14 cellular contexts compared by ENCODE assay signal in genomic region chr4:168839758-168840385, GRCh38.
DNase-seq lines count a peak whose midpoint lies in the region; ATAC-seq and TF ChIP-seq lines count a peak whose summit lies in the region.
"Had no signal": no experiment of that assay in that cellular context is flagged by ENCODE, and none has a peak within 500 bp of the region (broad histone marks: within the 10 kb centered on the region; RNA-seq: fewer than 3 reads in every experiment).

No MANE protein-coding gene starts in this region.

- no peak overlapping the region for H3K27ac Mint-ChIP-seq in natural killer cell treated with Interleukin-12 subunit alpha and Interleukin-12 subunit beta and Interleukin-15 and Interleukin-18, amount 100 ng/mL, for 72 hours
- no peak overlapping the region for H3K27ac Mint-ChIP-seq in natural killer cell
- H3K27ac Mint-ChIP-seq: activated T-helper 1 cell treated with anti-CD3 and anti-CD28 coated beads, Interleukin-12 subunit alpha, Interleukin-12 subunit beta, Interleukin-2, Interleukin-4 antibody, amounts not matched to agents 30 ng/mL and 10 ng/mL and 1 ng/mL, durations not matched to agents 14 hours and 24 hours and 36 hours had no signal

- H3K9me3 ChIP-seq in prostate gland: no peaks in the 10 kb centered on the region
- no peaks in the 10 kb centered on the region for H3K9me3 ChIP-seq in aorta (ENCODE audit: control insufficient read depth, low read length)
- H3K9me3 ChIP-seq: SJSA1 had no signal

- TF ChIP-seq CTCF in natural killer cell (IDR thresholded peaks at IDR 0.05) (no peak), prostate gland (IDR thresholded peaks at IDR 0.05) (no peak)

- intact Hi-C loops in natural killer cell (cut with micrococcal nuclease): loop anchor here (10.0 kb wide), 1 partner anchor 175 kb away; the partner anchor contains the start of gene CBR4
- intact Hi-C loops in left ventricle myocardium superior (cut with micrococcal nuclease): no loop called here
- intact Hi-C loops in prostate gland (cut with DNase I): loop anchor here (5.0 kb wide), 2 partner anchors 128 to 208 kb away; no protein-coding TSS in a partner anchor
- intact Hi-C loops in aorta (cut with DNase I): loop anchor here (5.0 to 10.0 kb wide), 2 partner anchors 42 to 255 kb away; no protein-coding TSS in a partner anchor

- H3K27me3 Mint-ChIP-seq in natural killer cell treated with Interleukin-12 subunit alpha and Interleukin-12 subunit beta and Interleukin-15 and Interleukin-18, amount 100 ng/mL, for 72 hours: peaks cover 35 to 36% of the 10 kb centered on the region in 2 donors
- peaks cover 23 to 61% of the 10 kb centered on the region in 2 donors for H3K27me3 Mint-ChIP-seq in natural killer cell (ENCODE audit: low read depth in 2 of 2)

- H3K4me3 ChIP-seq in prostate gland (no peak overlapping the region), aorta (ENCODE audit: low read length in 2 of 2) (no peak overlapping the region)
- H3K4me3 ChIP-seq: SJSA1 had no signal

- DNase-seq in natural killer cell treated with Interleukin-12 subunit alpha and Interleukin-12 subunit beta and Interleukin-15 and Interleukin-18, amount 100 ng/mL, for 72 hours (ENCODE audit: low spot score): no peak
- DNase-seq in natural killer cell: no peak
- DNase-seq in left ventricle myocardium superior: no peak
- DNase-seq in prostate gland (ENCODE audit: low spot score): no peak
- no peak for DNase-seq in aorta
- no peak for DNase-seq in NCI-H510A treated with DMSO at 0.1 percent for 48 hours (lab: John Stamatoyannopoulos, UW)
- no peak for DNase-seq in NCI-H524 (lab: John Stamatoyannopoulos, UW)
- DNase-seq: cerebellar nuclear complex, DMS53, NCI-H1105 treated with DMSO at 0.1 percent for 48 hours, NCI-H526 had no signal

- WGBS in prostate gland: 19% methylated on average over 3 of the region's 3 CpGs
- WGBS in aorta, 2 donors: 14 to 15% methylated on average over 3 of the region's 3 CpGs

- H3K36me3 Mint-ChIP-seq in natural killer cell treated with Interleukin-12 subunit alpha and Interleukin-12 subunit beta and Interleukin-15 and Interleukin-18, amount 100 ng/mL, for 72 hours: no peaks in the 10 kb centered on the region
- no peaks in the 10 kb centered on the region for H3K36me3 Mint-ChIP-seq in natural killer cell

- TF ChIP-seq POLR2A in prostate gland (IDR thresholded peaks at IDR 0.05): no peak

- H3K9me3 Mint-ChIP-seq in natural killer cell treated with Interleukin-12 subunit alpha and Interleukin-12 subunit beta and Interleukin-15 and Interleukin-18, amount 100 ng/mL, for 72 hours: no peaks in the 10 kb centered on the region
- no peaks in the 10 kb centered on the region for H3K9me3 Mint-ChIP-seq in natural killer cell
- H3K9me3 Mint-ChIP-seq: activated T-helper 1 cell treated with anti-CD3 and anti-CD28 coated beads, Interleukin-12 subunit alpha, Interleukin-12 subunit beta, Interleukin-2, Interleukin-4 antibody, amounts not matched to agents 30 ng/mL and 10 ng/mL and 1 ng/mL, durations not matched to agents 14 hours and 24 hours and 36 hours had no signal

- H3K4me1 Mint-ChIP-seq in natural killer cell treated with Interleukin-12 subunit alpha and Interleukin-12 subunit beta and Interleukin-15 and Interleukin-18, amount 100 ng/mL, for 72 hours (ENCODE audit: low read depth in 2 of 2): peaks cover 0 to 3% of the 10 kb centered on the region in 2 donors
- peaks cover 0 to 8% of the 10 kb centered on the region in 2 donors for H3K4me1 Mint-ChIP-seq in natural killer cell

- no peak for ATAC-seq in natural killer cell treated with Interleukin-12 subunit alpha and Interleukin-12 subunit beta and Interleukin-15 and Interleukin-18, amount 100 ng/mL, for 72 hours
- ATAC-seq in natural killer cell (no peak), left ventricle myocardium superior (peak; percentile 78), aorta (ENCODE audit: low FRiP score) (peak; percentile 48), HG03442 (IDR thresholded peaks at IDR 0.05; ENCODE audit: unreplicated experiment) (no peak)

- peak overlapping the region; percentile 13 for H3K4me3 Mint-ChIP-seq in natural killer cell treated with Interleukin-12 subunit alpha and Interleukin-12 subunit beta and Interleukin-15 and Interleukin-18, amount 100 ng/mL, for 72 hours
- H3K4me3 Mint-ChIP-seq in natural killer cell: no peak overlapping the region
- H3K4me3 Mint-ChIP-seq: activated T-helper 1 cell treated with anti-CD3 and anti-CD28 coated beads, Interleukin-12 subunit alpha, Interleukin-12 subunit beta, Interleukin-2, Interleukin-4 antibody, amounts not matched to agents 30 ng/mL and 10 ng/mL and 1 ng/mL, durations not matched to agents 14 hours and 24 hours and 36 hours had no signal

- peak overlapping the region; percentile 69 for H3K27ac ChIP-seq in prostate gland
- H3K27ac ChIP-seq in aorta (ENCODE audit: low read depth in 1 of 2, low read length in 2 of 2): peak overlapping the region; percentile 84 to 93
- H3K27ac ChIP-seq: SJSA1 had no signal

- H3K4me1 ChIP-seq in prostate gland (replicated peaks) (no peaks in the 10 kb centered on the region), aorta (ENCODE audit: control insufficient read depth in 1 of 2, insufficient read depth in 2 of 2, low read length in 2 of 2) (peaks cover 20 to 25% of the 10 kb centered on the region in 2 donors)

- H3K27me3 ChIP-seq in prostate gland (replicated peaks; ENCODE audit: insufficient read depth): no peaks in the 10 kb centered on the region
- H3K27me3 ChIP-seq in aorta (ENCODE audit: control insufficient read depth in 1 of 2, insufficient read depth in 2 of 2, low read length in 1 of 2): no peaks in the 10 kb centered on the region
- H3K27me3 ChIP-seq: SJSA1 had no signal

- H3K36me3 ChIP-seq in prostate gland: no peaks in the 10 kb centered on the region
- no peaks in the 10 kb centered on the region for H3K36me3 ChIP-seq in aorta (ENCODE audit: control insufficient read depth in 1 of 2, insufficient read depth in 2 of 2, low read length in 1 of 2)

Comparison
In these comparisons a context has a peak if more than half of its experiments do, and no peak if none do; other contexts are left out.
1. ATAC-seq: peak in left ventricle myocardium superior (single experiment) and aorta (single experiment); none in natural killer cell treated with Interleukin-12 subunit alpha and Interleukin-12 subunit beta and Interleukin-15 and Interleukin-18, amount 100 ng/mL, for 72 hours (0 of 2), natural killer cell (0 of 3) and HG03442 (single experiment).